In genomic region chr2:96145028-96145939, GRCh38 we compare ENCODE assay signal across 8 cellular contexts. TPM values are rescaled to one million over a fixed set of nuclear protein-coding genes. Genes with fewer than 3 reads are reported as not detected.
DNase-seq lines count a peak whose midpoint lies in the region; ATAC-seq lines count a peak whose summit lies in the region.

DUSP2 (minus strand) TSS chr2:96145440; CDS start chr2:96145354, 86 bp downstream.

- H3K36me3 Mint-ChIP-seq in activated CD4-positive, alpha-beta memory T cell treated with anti-CD3 and anti-CD28 coated beads for 36 hours = peaks cover 38% of the 10 kb centered on the region

- intact Hi-C loops in activated CD4-positive, alpha-beta memory T cell treated with anti-CD3 and anti-CD28 coated beads for 36 hours (cut with micrococcal nuclease) = loop anchor here (1.0 to 5.0 kb wide), 6 partner anchors 14 to 492 kb away; partner anchors contain the start of genes ANKRD36C, KANSL3 and STARD7

- no peaks in the 10 kb centered on the region for H3K9me3 Mint-ChIP-seq in activated CD4-positive, alpha-beta memory T cell treated with anti-CD3 and anti-CD28 coated beads for 36 hours

- H3K27ac Mint-ChIP-seq in activated CD4-positive, alpha-beta memory T cell treated with anti-CD3 and anti-CD28 coated beads for 36 hours = peak within 1 kb of the TSS; percentile 100

- CTCF ChIA-PET in activated CD4-positive, alpha-beta memory T cell treated with anti-CD3 and anti-CD28 coated beads for 36 hours (lab: Charles Lee) = interaction anchor here (1.1 to 13.8 kb wide), 7 partner anchors 13 to 152 kb away, joined by 3 to 474 read pairs (median 9); no protein-coding TSS in a partner anchor

- peak within 1 kb of the TSS; percentile 96 for H3K4me3 Mint-ChIP-seq in activated CD4-positive, alpha-beta memory T cell treated with anti-CD3 and anti-CD28 coated beads for 36 hours

- ATAC-seq in HG02884 (IDR thresholded peaks at IDR 0.05; ENCODE audit: unreplicated experiment) = peak; percentile 45

- POLR2A ChIA-PET in activated CD4-positive, alpha-beta memory T cell treated with anti-CD3 and anti-CD28 coated beads for 36 hours (lab: Charles Lee) = interaction anchor here (1.0 to 11.0 kb wide), 6 partner anchors 13 to 122 kb away, joined by 3 to 206 read pairs (median 32); no protein-coding TSS in a partner anchor

- H3K27me3 Mint-ChIP-seq in activated CD4-positive, alpha-beta memory T cell treated with anti-CD3 and anti-CD28 coated beads for 36 hours = peaks cover 4% of the 10 kb centered on the region

- DNase-seq in NCI-H524 (lab: John Stamatoyannopoulos, UW) = peak; percentile 10 to 58
- DNase-seq in NCI-H524 treated with DMSO at 0.1 percent for 48 hours (lab: John Stamatoyannopoulos, UW) = no peak
- peak; percentile 46 for DNase-seq in NCI-H2171 treated with DMSO at 0.1 percent for 48 hours (lab: John Stamatoyannopoulos, UW)
- DNase-seq in activated CD4-positive, alpha-beta memory T cell treated with anti-CD3 and anti-CD28 coated beads for 36 hours = peak; percentile 96
- DNase-seq in ecto neural progenitor cell (ENCODE audit: low spot score) = peak; percentile 69
- peak; percentile 54 to 73 for DNase-seq in lung microvascular endothelial cell (ENCODE audit: low read depth in 2 of 2)
- peak; percentile 82 for DNase-seq in stimulated activated CD8-positive, alpha-beta memory T cell treated with anti-CD3 and anti-CD28 coated beads, Interleukin-12 subunit alpha, Interleukin-12 subunit beta, amount 100 ng/mL, for 1 hour (ENCODE audit: low read depth)

- peaks cover 58% of the 10 kb centered on the region for H3K4me1 Mint-ChIP-seq in activated CD4-positive, alpha-beta memory T cell treated with anti-CD3 and anti-CD28 coated beads for 36 hours (ENCODE audit: low read depth)

RNA-seq across cellular contexts. Expression of gene DUSP2, which starts in this region (rescaled TPM):
- total RNA-seq in activated CD4-positive, alpha-beta memory T cell treated with anti-CD3 and anti-CD28 coated beads for 36 hours = 100 to 1,000 TPM; 522 to 539 TPM
- total RNA-seq in lung microvascular endothelial cell = 0.22 and 0.99 TPM in 2 replicates

Comparison
In these comparisons a context has a peak if more than half of its experiments do, and no peak if none do; other contexts are left out.
1. RNA of gene DUSP2 (total RNA-seq): 522 to 539 TPM in activated CD4-positive, alpha-beta memory T cell treated with anti-CD3 and anti-CD28 coated beads for 36 hours; 0.22 to 0.99 TPM in lung microvascular endothelial cell; every median in the first group is over 100 times any median in the second.
2. Peak in DNase-seq in lung microvascular endothelial cell; RNA of the gene not detected or under 1 TPM.